In genomic region chr18:9433616-9434239, GRCh38 we compare ENCODE assay signal across 12 cellular contexts. TPM values are rescaled to one million over a fixed set of nuclear protein-coding genes. Genes with fewer than 3 reads are reported as not detected.
DNase-seq lines count a peak whose midpoint lies in the region; ATAC-seq and TF ChIP-seq lines count a peak whose summit lies in the region.
"Had no signal": no experiment of that assay in that cellular context is flagged by ENCODE, and none has a peak within 500 bp of the region (broad histone marks: within the 10 kb centered on the region; RNA-seq: fewer than 3 reads in every experiment).

No MANE protein-coding gene starts in this region.

- WGBS in mesendoderm (ENCODE audit: extremely low coverage, insufficient coverage, low lambda C conversion rate) = no CpG with 5 or more reads among the region's 12 CpGs
- WGBS in lower leg skin, 2 donors = 41 to 45% methylated on average over 12 of the region's 12 CpGs

- intact Hi-C loops in activated CD4-positive, alpha-beta memory T cell treated with anti-CD3 and anti-CD28 coated beads for 36 hours (cut with micrococcal nuclease) = no loop called here
- intact Hi-C loops in lower leg skin (cut with DNase I; ENCODE audit: low total_unique reads) = no loop called here

- no peak for ATAC-seq in HG03039 (IDR thresholded peaks at IDR 0.05; ENCODE audit: unreplicated experiment)

- no peaks in the 10 kb centered on the region for H3K4me1 Mint-ChIP-seq in activated CD4-positive, alpha-beta memory T cell treated with anti-CD3 and anti-CD28 coated beads for 36 hours (ENCODE audit: low read depth)

- H3K4me2 ChIP-seq in BLaER1 treated with 17β-estradiol and CSF1 and Interleukin-3, amounts not matched to agents 10 nM and 100 nM = peak overlapping the region; percentile 10 to 71 (median 58)
- H3K4me2 ChIP-seq in mesendoderm (ENCODE audit: low read length) = no peak overlapping the region

- H3K4me1 ChIP-seq in BLaER1 treated with 17β-estradiol and CSF1 and Interleukin-3, amounts not matched to agents 10 nM and 100 nM = peaks cover 7 to 17% (median 14%) of the 10 kb centered on the region in 10 experiments; a peak in 19 of 20 replicates
- no peaks in the 10 kb centered on the region for H3K4me1 ChIP-seq in SJCRH30
- no peaks in the 10 kb centered on the region for H3K4me1 ChIP-seq in mesendoderm (ENCODE audit: control insufficient read depth, low read depth, low read length)

- peaks cover 9% of the 10 kb centered on the region for H3K27me3 Mint-ChIP-seq in activated CD4-positive, alpha-beta memory T cell treated with anti-CD3 and anti-CD28 coated beads for 36 hours

- no peak overlapping the region for H2BK15ac ChIP-seq in mesendoderm (replicated peaks; ENCODE audit: low read depth)

- DNase-seq in GM20000 (ENCODE audit: low spot score) (peak; percentile 60), SJCRH30 (peak; percentile 56 to 60), mesendoderm (no peak), NCI-H1092 treated with DMSO at 0.1 percent for 48 hours (lab: John Stamatoyannopoulos, UW) (no peak), lower leg skin (ENCODE audit: low spot score in 2 of 2) (no peak)
- DNase-seq in activated CD4-positive, alpha-beta memory T cell treated with anti-CD3 and anti-CD28 coated beads for 36 hours = no peak
- DNase-seq: activated CD8-positive, alpha-beta memory T cell treated with anti-CD3 and anti-CD28 coated beads, Interleukin-2, amount 50 U/mL, for 4 hours; stimulated activated CD4-positive, alpha-beta T cell treated with anti-CD3 and anti-CD28 coated beads, Interleukin-1b, Interleukin-23, amount 100 ng/mL, for 48 hours; stomach; T-helper 9 cell had no signal

- no peaks in the 10 kb centered on the region for H3K79me2 ChIP-seq in mesendoderm (ENCODE audit: control insufficient read depth, insufficient read depth, low read length)

- peak overlapping the region; percentile 33 for H3K18ac ChIP-seq in mesendoderm (ENCODE audit: low read length)

- no peak overlapping the region for H3K27ac Mint-ChIP-seq in activated CD4-positive, alpha-beta memory T cell treated with anti-CD3 and anti-CD28 coated beads for 36 hours

- peak overlapping the region in 1 of 10 experiments; percentile 6; a peak in 1 of 20 replicates for H3K4me3 ChIP-seq in BLaER1 treated with 17β-estradiol and CSF1 and Interleukin-3, amounts not matched to agents 10 nM and 100 nM
- H3K4me3 ChIP-seq in SJCRH30 (peak overlapping the region; percentile 56), mesendoderm (ENCODE audit: low read length) (no peak overlapping the region), lower leg skin (ENCODE audit: low read depth, poor library complexity, severe bottlenecking) (no peak overlapping the region)
- H3K4me3 ChIP-seq: stomach had no signal

- no peak overlapping the region for H2BK120ac ChIP-seq in mesendoderm (ENCODE audit: low read depth, low read length)

- no peaks in the 10 kb centered on the region for H3K79me1 ChIP-seq in mesendoderm (ENCODE audit: low read length)

- H3K36me3 Mint-ChIP-seq in activated CD4-positive, alpha-beta memory T cell treated with anti-CD3 and anti-CD28 coated beads for 36 hours = no peaks in the 10 kb centered on the region

- POLR2A ChIA-PET in activated CD4-positive, alpha-beta memory T cell treated with anti-CD3 and anti-CD28 coated beads for 36 hours (lab: Charles Lee) = no interaction called here

- TF ChIP-seq CTCF in GM20000 (IDR thresholded peaks at IDR 0.05; ENCODE audit: extremely low read depth, missing control alignments) (no peak), lower leg skin (IDR thresholded peaks at IDR 0.05) (no peak)

- peaks cover 11 to 38% (median 22%) of the 10 kb centered on the region in 11 experiments; a peak in 21 of 22 replicates for H3K9me3 ChIP-seq in BLaER1 treated with 17β-estradiol and CSF1 and Interleukin-3, amounts not matched to agents 10 nM and 100 nM (replicated peaks in 1 of 11)
- no peaks in the 10 kb centered on the region for H3K9me3 ChIP-seq in SJCRH30 (replicated peaks)
- H3K9me3 ChIP-seq: stomach had no signal

- H3K9me3 Mint-ChIP-seq in activated CD4-positive, alpha-beta memory T cell treated with anti-CD3 and anti-CD28 coated beads for 36 hours = no peaks in the 10 kb centered on the region

- peak overlapping the region in 4 of 11 experiments; percentile 36 to 52 (median 44); a peak in 4 of 22 replicates for H3K9ac ChIP-seq in BLaER1 treated with 17β-estradiol and CSF1 and Interleukin-3, amounts not matched to agents 10 nM and 100 nM
- H3K9ac ChIP-seq in mesendoderm (ENCODE audit: low read length) = peak overlapping the region; percentile 16

- TF ChIP-seq POLR2A in lower leg skin (IDR thresholded peaks at IDR 0.05) = no peak

- H3K56ac ChIP-seq in mesendoderm (ENCODE audit: low read length) = peak overlapping the region; percentile 52

- no peaks in the 10 kb centered on the region for H3K36me3 ChIP-seq in BLaER1 treated with 17β-estradiol and CSF1 and Interleukin-3, amounts not matched to agents 10 nM and 100 nM
- H3K36me3 ChIP-seq in SJCRH30 (no peaks in the 10 kb centered on the region), mesendoderm (ENCODE audit: control insufficient read depth, insufficient read depth, low read length) (no peaks in the 10 kb centered on the region)
- H3K36me3 ChIP-seq: stomach had no signal

- H3K4ac ChIP-seq in mesendoderm (ENCODE audit: low read depth, low read length) = no peak overlapping the region

- H3K27ac ChIP-seq in BLaER1 treated with 17β-estradiol and CSF1 and Interleukin-3, amounts not matched to agents 10 nM and 100 nM = peak overlapping the region in 8 of 11 experiments; percentile 18 to 69 (median 51); a peak in 12 of 22 replicates
- H3K27ac ChIP-seq in SJCRH30 (peak overlapping the region; percentile 73; the same call in 1 of the 2 replicates), mesendoderm (ENCODE audit: low read depth, low read length) (no peak overlapping the region)
- H3K27ac ChIP-seq: stomach had no signal

- no peak overlapping the region for H2AK5ac ChIP-seq in mesendoderm (ENCODE audit: low read length)

- CTCF ChIA-PET in activated CD4-positive, alpha-beta memory T cell treated with anti-CD3 and anti-CD28 coated beads for 36 hours (lab: Charles Lee) = interaction anchor here (1.0 kb wide), 1 partner anchor 19 kb away, joined by 3 read pairs; no protein-coding TSS in a partner anchor

- H2BK5ac ChIP-seq in mesendoderm (ENCODE audit: low read length) = no peak overlapping the region

- H4K8ac ChIP-seq in mesendoderm (ENCODE audit: low read depth, low read length) = no peak overlapping the region

- no peak overlapping the region for H3K23ac ChIP-seq in mesendoderm (ENCODE audit: low read length)

- H3K4me3 Mint-ChIP-seq in activated CD4-positive, alpha-beta memory T cell treated with anti-CD3 and anti-CD28 coated beads for 36 hours = no peak overlapping the region

- peak overlapping the region; percentile 33 for H4K5ac ChIP-seq in mesendoderm (ENCODE audit: low read length)

- H3K27me3 ChIP-seq in BLaER1 treated with 17β-estradiol and CSF1 and Interleukin-3, amounts not matched to agents 10 nM and 100 nM = no peaks in the 10 kb centered on the region
- H3K27me3 ChIP-seq in SJCRH30 (no peaks in the 10 kb centered on the region), mesendoderm (ENCODE audit: insufficient read depth, low read length, poor library complexity) (no peaks in the 10 kb centered on the region)
- H3K27me3 ChIP-seq: stomach had no signal

- no peaks in the 10 kb centered on the region for H4K20me1 ChIP-seq in BLaER1 treated with 17β-estradiol and CSF1 and Interleukin-3, amounts not matched to agents 10 nM and 100 nM

RNA-seq across cellular contexts. Expression of gene RALBP1, which starts 41.6 kb away (rescaled TPM):
- 29.7 and 34.7 TPM in 2 replicates for total RNA-seq in SJCRH30 (2014; rRNA removed; shearing (Covaris generic))
- 103 TPM for polyA plus RNA-seq in mesendoderm (2013, experiment 1 of 2)
- polyA plus RNA-seq in mesendoderm (2013, experiment 2 of 2) = 104 TPM
- total RNA-seq in activated CD4-positive, alpha-beta memory T cell treated with anti-CD3 and anti-CD28 coated beads for 36 hours = 10 to 100 TPM; 53.1 to 54.7 TPM
- total RNA-seq in lower leg skin = 100 to 1,000 TPM; 211 to 229 (median 224) TPM

Comparison
In these comparisons a context has a peak if more than half of its experiments do, and no peak if none do; other contexts are left out.
1. DNase-seq: peak in GM20000 (single experiment) and SJCRH30 (2 of 2); none in mesendoderm (single experiment), activated CD4-positive, alpha-beta memory T cell treated with anti-CD3 and anti-CD28 coated beads for 36 hours (single experiment), NCI-H1092 treated with DMSO at 0.1 percent for 48 hours (single experiment) and lower leg skin (0 of 2).